ENCODE assay signal across 1 cellular context in genomic region chr21:38112219-38112789, GRCh38.
TF ChIP-seq lines count a peak whose summit lies in the region.

No MANE protein-coding gene starts in this region.

TF ChIP-seq in K562, 482 proteins besides CTCF, POLR2A, EP300 and RAD21 (continued from another document):
- TF ChIP-seq SMARCB1 (IDR thresholded peaks at IDR 0.05; ENCODE audit: insufficient read length, low read depth) (no peak), ZKSCAN8 (CRISPR knock-in tag; IDR thresholded peaks at IDR 0.05) (0 out of 2 replicates have a peak, but pooled peaks have one; percentile 33), SRSF3 (IDR thresholded peaks at IDR 0.05; ENCODE audit: insufficient read depth, low read length) (no peak), ZNF239 (CRISPR knock-in tag; IDR thresholded peaks at IDR 0.05) (no peak), SMAD3 (CRISPR knock-in tag; conservative IDR thresholded peaks at IDR 0.05) (no peak), HES1 (IDR thresholded peaks at IDR 0.05; ENCODE audit: low read depth) (no peak), ATF1 (CRISPR knock-in tag; IDR thresholded peaks at IDR 0.05) (no peak), ATF1 (tag; IDR thresholded peaks at IDR 0.05) (no peak), BCLAF1 (IDR thresholded peaks at IDR 0.05; ENCODE audit: borderline replicate concordance in 1 of 2, control insufficient read depth in 1 of 2, low read depth in 2 of 2, low read length in 1 of 2) (no peak), NCOA6 (IDR thresholded peaks at IDR 0.05) (no peak), FIP1L1 (IDR thresholded peaks at IDR 0.05; ENCODE audit: low read depth, low read length, poor library complexity, severe bottlenecking) (no peak), SP2 (IDR thresholded peaks at IDR 0.05; ENCODE audit: extremely low read depth, low read depth, low read length, poor library complexity, severe bottlenecking) (no peak), MIER1 (IDR thresholded peaks at IDR 0.05; ENCODE audit: low read depth) (no peak), DEAF1 (CRISPR knock-in tag; IDR thresholded peaks at IDR 0.05) (no peak), MEF2A (IDR thresholded peaks at IDR 0.05; ENCODE audit: control insufficient read depth, low read depth, low read length) (no peak), RFX7 (CRISPR knock-in tag; IDR thresholded peaks at IDR 0.05) (no peak), HDAC2 (IDR thresholded peaks at IDR 0.05) (no peak), TCF7 (IDR thresholded peaks at IDR 0.05; ENCODE audit: borderline replicate concordance) (no peak), ELK3 (CRISPR knock-in tag; IDR thresholded peaks at IDR 0.05) (no peak)
- TF ChIP-seq, protein P1, sequence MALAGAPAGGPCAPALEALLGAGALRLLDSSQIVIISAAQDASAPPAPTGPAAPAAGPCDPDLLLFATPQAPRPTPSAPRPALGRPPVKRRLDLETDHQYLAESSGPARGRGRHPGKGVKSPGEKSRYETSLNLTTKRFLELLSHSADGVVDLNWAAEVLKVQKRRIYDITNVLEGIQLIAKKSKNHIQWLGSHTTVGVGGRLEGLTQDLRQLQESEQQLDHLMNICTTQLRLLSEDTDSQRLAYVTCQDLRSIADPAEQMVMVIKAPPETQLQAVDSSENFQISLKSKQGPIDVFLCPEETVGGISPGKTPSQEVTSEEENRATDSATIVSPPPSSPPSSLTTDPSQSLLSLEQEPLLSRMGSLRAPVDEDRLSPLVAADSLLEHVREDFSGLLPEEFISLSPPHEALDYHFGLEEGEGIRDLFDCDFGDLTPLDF (CRISPR knock-in tag; IDR thresholded peaks at IDR 0.05), result no peak
- TF ChIP-seq, protein P2, sequence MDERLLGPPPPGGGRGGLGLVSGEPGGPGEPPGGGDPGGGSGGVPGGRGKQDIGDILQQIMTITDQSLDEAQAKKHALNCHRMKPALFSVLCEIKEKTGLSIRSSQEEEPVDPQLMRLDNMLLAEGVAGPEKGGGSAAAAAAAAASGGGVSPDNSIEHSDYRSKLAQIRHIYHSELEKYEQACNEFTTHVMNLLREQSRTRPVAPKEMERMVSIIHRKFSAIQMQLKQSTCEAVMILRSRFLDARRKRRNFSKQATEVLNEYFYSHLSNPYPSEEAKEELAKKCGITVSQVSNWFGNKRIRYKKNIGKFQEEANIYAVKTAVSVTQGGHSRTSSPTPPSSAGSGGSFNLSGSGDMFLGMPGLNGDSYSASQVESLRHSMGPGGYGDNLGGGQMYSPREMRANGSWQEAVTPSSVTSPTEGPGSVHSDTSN (CRISPR knock-in tag; IDR thresholded peaks at IDR 0.05; ENCODE audit: low read depth), result no peak
- TF ChIP-seq, protein P2 (tag; conservative IDR thresholded peaks at IDR 0.05; ENCODE audit: low read depth), result peak; percentile 86
- TF ChIP-seq, protein P3, sequence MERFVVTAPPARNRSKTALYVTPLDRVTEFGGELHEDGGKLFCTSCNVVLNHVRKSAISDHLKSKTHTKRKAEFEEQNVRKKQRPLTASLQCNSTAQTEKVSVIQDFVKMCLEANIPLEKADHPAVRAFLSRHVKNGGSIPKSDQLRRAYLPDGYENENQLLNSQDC (CRISPR knock-in tag; IDR thresholded peaks at IDR 0.05), result no peak
